Comparison of ENCODE assay signal across 12 cellular contexts in the genomic region with DNA sequence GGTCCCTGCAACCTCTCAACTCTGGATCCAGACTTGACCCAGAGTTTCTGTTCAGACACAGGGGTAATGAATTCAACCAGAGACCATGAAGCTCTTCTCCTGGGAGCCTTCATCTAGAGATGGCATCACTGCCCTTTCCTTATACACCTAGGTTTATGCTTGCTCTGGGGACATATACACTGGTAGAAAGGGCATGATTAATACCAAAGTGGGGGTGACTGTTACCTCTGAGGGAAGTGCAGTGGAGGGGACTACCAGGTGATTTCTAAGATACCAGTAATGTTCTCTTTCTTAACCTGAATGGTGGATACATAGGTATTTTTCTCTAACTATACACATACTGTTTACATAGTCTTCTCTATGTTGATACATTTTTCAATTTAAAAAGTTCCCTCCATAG. TPM values are rescaled to one million over a fixed set of nuclear protein-coding genes. Genes with fewer than 3 reads are reported as not detected.
DNase-seq lines count a peak whose midpoint lies in the region; ATAC-seq and TF ChIP-seq lines count a peak whose summit lies in the region.
"Had no signal": no experiment of that assay in that cellular context is flagged by ENCODE, and none has a peak within 500 bp of the region (broad histone marks: within the 10 kb centered on the region; RNA-seq: fewer than 3 reads in every experiment).

No MANE protein-coding gene starts in this region.

- no peak for ATAC-seq in gastroesophageal sphincter
- peak; percentile 48 for ATAC-seq in stimulated activated effector memory CD8-positive, alpha-beta T cell treated with anti-CD3 and anti-CD28 coated beads, Interleukin-12 subunit alpha, Interleukin-12 subunit beta, amount 100 ng/mL, for 72 hours

- TF ChIP-seq CTCF in Calu3 (IDR thresholded peaks at IDR 0.05; ENCODE audit: unreplicated experiment): no peak
- no peak for TF ChIP-seq CTCF in gastroesophageal sphincter (IDR thresholded peaks at IDR 0.05)

- H3K4me3 Mint-ChIP-seq in Calu3 (ENCODE audit: low read depth, unreplicated experiment): peak overlapping the region; percentile 11
- no peak overlapping the region for H3K4me3 Mint-ChIP-seq in stimulated activated effector memory CD8-positive, alpha-beta T cell treated with anti-CD3 and anti-CD28 coated beads, Interleukin-12 subunit alpha, Interleukin-12 subunit beta, amount 100 ng/mL, for 72 hours
- H3K4me3 Mint-ChIP-seq: activated CD4-positive, alpha-beta memory T cell treated with anti-CD3 and anti-CD28 coated beads for 36 hours; T-helper 1 cell treated with Interleukin-12 subunit alpha and Interleukin-12 subunit beta and Interleukin-4 antibody, amounts not matched to agents 30 μg/mL and 1 μg/mL, for 36 hours had no signal

- intact Hi-C loops in Calu3 (cut with micrococcal nuclease; ENCODE audit: unreplicated experiment): loop anchor here (2.0 kb wide), 1 partner anchor 19 kb away; no protein-coding TSS in a partner anchor

- no peaks in the 10 kb centered on the region for H3K9me3 ChIP-seq in SJSA1 (replicated peaks)
- H3K9me3 ChIP-seq in gastroesophageal sphincter: no peaks in the 10 kb centered on the region

- peak overlapping the region; percentile 45 for H3K27ac Mint-ChIP-seq in Calu3 (ENCODE audit: unreplicated experiment)
- peak overlapping the region; percentile 4 for H3K27ac Mint-ChIP-seq in stimulated activated effector memory CD8-positive, alpha-beta T cell treated with anti-CD3 and anti-CD28 coated beads, Interleukin-12 subunit alpha, Interleukin-12 subunit beta, amount 100 ng/mL, for 72 hours
- H3K27ac Mint-ChIP-seq: activated CD4-positive, alpha-beta memory T cell treated with anti-CD3 and anti-CD28 coated beads for 36 hours had no signal

- H3K4me1 ChIP-seq in SJSA1 (replicated peaks): peaks cover 44% of the 10 kb centered on the region
- H3K4me1 ChIP-seq in gastroesophageal sphincter: peaks cover 17 to 84% (median 17%) of the 10 kb centered on the region in 3 donors
- H3K4me1 ChIP-seq: parathyroid adenoma had no signal

- H3K27ac ChIP-seq in SJSA1: peak overlapping the region; percentile 67
- H3K27ac ChIP-seq in gastroesophageal sphincter: peak overlapping the region in 3 of 4 donors; percentile 44 to 65 (median 60)
- H3K27ac ChIP-seq: parathyroid adenoma had no signal

- CTCF ChIA-PET in Calu3 (lab: Charles Lee): interaction anchor here (0.7 to 1.4 kb wide), 2 partner anchors 48 to 163 kb away, joined by 3 read pairs; partner anchors contain the start of gene JAK1

- H3K27me3 ChIP-seq in SJSA1 (replicated peaks) (no peaks in the 10 kb centered on the region), gastroesophageal sphincter (no peaks in the 10 kb centered on the region)

- no peak for TF ChIP-seq EP300 in gastroesophageal sphincter (IDR thresholded peaks at IDR 0.05)

- no TSS peak for BruUV-seq in Calu3 (replicated peaks; lab: Mats Ljungman, UMichigan)

- H3K27me3 Mint-ChIP-seq in Calu3 (ENCODE audit: unreplicated experiment): no peaks in the 10 kb centered on the region
- H3K27me3 Mint-ChIP-seq: activated CD4-positive, alpha-beta memory T cell treated with anti-CD3 and anti-CD28 coated beads for 36 hours had no signal

- no peak for TF ChIP-seq POLR2A in gastroesophageal sphincter (IDR thresholded peaks at IDR 0.05)

- H3K9me3 Mint-ChIP-seq in Calu3 (ENCODE audit: low read depth, unreplicated experiment): no peaks in the 10 kb centered on the region
- no peaks in the 10 kb centered on the region for H3K9me3 Mint-ChIP-seq in stimulated activated effector memory CD8-positive, alpha-beta T cell treated with anti-CD3 and anti-CD28 coated beads, Interleukin-12 subunit alpha, Interleukin-12 subunit beta, amount 100 ng/mL, for 72 hours
- H3K9me3 Mint-ChIP-seq: activated CD4-positive, alpha-beta memory T cell treated with anti-CD3 and anti-CD28 coated beads for 36 hours; T-helper 1 cell treated with Interleukin-12 subunit alpha and Interleukin-12 subunit beta and Interleukin-4 antibody, amounts not matched to agents 30 μg/mL and 1 μg/mL, for 36 hours had no signal

- H3K36me3 Mint-ChIP-seq in Calu3 (ENCODE audit: insufficient read depth, unreplicated experiment): peaks cover 13% of the 10 kb centered on the region
- peaks cover 14% of the 10 kb centered on the region for H3K36me3 Mint-ChIP-seq in stimulated activated effector memory CD8-positive, alpha-beta T cell treated with anti-CD3 and anti-CD28 coated beads, Interleukin-12 subunit alpha, Interleukin-12 subunit beta, amount 100 ng/mL, for 72 hours
- H3K36me3 Mint-ChIP-seq: activated CD4-positive, alpha-beta memory T cell treated with anti-CD3 and anti-CD28 coated beads for 36 hours had no signal

- H3K4me1 Mint-ChIP-seq in Calu3 (ENCODE audit: low read depth, unreplicated experiment): peaks cover 88% of the 10 kb centered on the region
- peaks cover 80% of the 10 kb centered on the region for H3K4me1 Mint-ChIP-seq in stimulated activated effector memory CD8-positive, alpha-beta T cell treated with anti-CD3 and anti-CD28 coated beads, Interleukin-12 subunit alpha, Interleukin-12 subunit beta, amount 100 ng/mL, for 72 hours

- H3K36me3 ChIP-seq in SJSA1 (no peaks in the 10 kb centered on the region), gastroesophageal sphincter (no peaks in the 10 kb centered on the region)

- H3K4me3 ChIP-seq in SJSA1 (no peak overlapping the region), gastroesophageal sphincter (no peak overlapping the region)

- DNase-seq in Calu3: no peak
- DNase-seq in SJSA1 (ENCODE audit: low read depth in 1 of 2, low spot score in 2 of 2): no peak
- DNase-seq in stimulated activated effector memory CD8-positive, alpha-beta T cell treated with anti-CD3 and anti-CD28 coated beads, Interleukin-12 subunit alpha, Interleukin-12 subunit beta, amount 100 ng/mL, for 72 hours (ENCODE audit: low spot score in 2 of 2): no peak
- DNase-seq in dedifferentiated amniotic fluid mesenchymal stem cell (ENCODE audit: extremely low spot score): no peak
- DNase-seq in glomerular visceral epithelial cell (ENCODE audit: extremely low spot score): no peak
- DNase-seq in SK-N-DZ (ENCODE audit: low spot score): no peak
- DNase-seq: activated CD4-positive, alpha-beta memory T cell treated with anti-CD3 and anti-CD28 coated beads for 36 hours; erythroblast; NCI-H774 had no signal

RNA-seq across cellular contexts. Expression of gene JAK1, which starts 48.4 kb away (rescaled TPM):
- 107 and 130 TPM in 2 replicates for total RNA-seq in Calu3 (2022)
- 99.7 and 172 TPM in 2 replicates for total RNA-seq in SJSA1 (2014; rRNA removed; shearing (Covaris generic))
- 100 to 1,000 TPM; 132 to 166 (median 161) TPM for total RNA-seq in gastroesophageal sphincter
- 12.5 and 14.3 TPM in 2 replicates for polyA plus RNA-seq in SK-N-DZ (2014; cell fraction: cytosol; rRNA removed)
- polyA plus RNA-seq in SK-N-DZ (2014; cell fraction: nucleus; rRNA removed): 8.6 and 11.8 TPM in 2 replicates
